12 cellular contexts compared by ENCODE assay signal in the genomic region with DNA sequence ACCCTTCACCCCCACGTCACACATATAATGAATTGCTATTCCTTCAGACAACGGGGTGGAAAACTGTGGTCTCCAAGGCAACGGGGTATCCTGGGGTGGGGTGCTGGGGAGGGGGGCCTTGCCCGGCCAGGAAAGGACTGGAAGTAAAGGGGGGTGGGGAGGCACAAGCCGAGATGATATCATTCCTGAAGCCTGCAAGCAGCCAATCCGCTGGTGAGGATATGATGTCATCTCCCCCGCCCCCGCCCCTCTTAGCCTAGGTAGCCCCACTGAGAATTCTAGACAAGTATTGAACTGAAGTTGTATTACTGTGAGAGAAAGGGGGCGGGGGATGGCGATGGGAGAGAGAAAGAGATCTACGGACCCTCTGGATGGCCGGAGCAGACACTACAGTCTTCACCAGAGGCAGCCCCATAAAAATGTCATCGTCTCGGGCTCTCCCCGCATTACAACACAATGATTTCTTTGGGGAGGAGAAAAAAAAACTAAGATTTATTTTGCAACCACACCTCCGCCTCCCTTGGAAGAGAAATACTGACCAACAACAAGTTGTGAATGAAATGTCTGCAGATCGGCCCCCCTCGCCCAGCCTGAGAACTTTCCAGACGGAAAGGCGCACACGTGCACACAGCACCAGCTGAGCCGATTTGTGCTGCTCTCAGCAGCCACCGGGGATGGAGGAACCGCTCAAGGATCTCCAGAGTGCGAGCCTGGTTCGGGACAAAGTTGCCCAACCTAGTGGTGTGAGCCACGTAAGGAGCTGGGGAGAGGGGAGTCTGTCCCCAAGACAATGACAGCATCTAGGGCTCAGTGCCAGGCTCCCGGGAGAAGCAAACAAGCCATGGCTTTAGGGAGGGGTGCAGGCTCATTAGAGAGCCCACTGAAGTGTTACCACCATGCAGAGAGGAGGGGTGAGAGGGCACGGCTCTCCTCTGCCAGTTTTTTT.
DNase-seq lines count a peak whose midpoint lies in the region; ATAC-seq and TF ChIP-seq lines count a peak whose summit lies in the region.
"Had no signal": no experiment of that assay in that cellular context is flagged by ENCODE, and none has a peak within 500 bp of the region (broad histone marks: within the 10 kb centered on the region; RNA-seq: fewer than 3 reads in every experiment).

No MANE protein-coding gene starts in this region.

- no peaks in the 10 kb centered on the region for H3K27me3 Mint-ChIP-seq in brain

- peak overlapping the region; percentile 46 to 75 (median 54) for H3K4me3 Mint-ChIP-seq in brain
- H3K4me3 Mint-ChIP-seq: stimulated activated effector memory CD8-positive, alpha-beta T cell treated with anti-CD3 and anti-CD28 coated beads, Interleukin-12 subunit alpha, Interleukin-12 subunit beta, amount 100 ng/mL, for 72 hours had no signal

- no peak for TF ChIP-seq CTCF in brain (conservative IDR thresholded peaks at IDR 0.05)

- H3K4me1 Mint-ChIP-seq in brain: peaks cover 66% of the 10 kb centered on the region
- H3K4me1 Mint-ChIP-seq: stimulated activated effector memory CD8-positive, alpha-beta T cell treated with anti-CD3 and anti-CD28 coated beads, Interleukin-12 subunit alpha, Interleukin-12 subunit beta, amount 100 ng/mL, for 72 hours had no signal

- peak overlapping the region; percentile 74 to 94 (median 88) for H3K27ac Mint-ChIP-seq in brain
- H3K27ac Mint-ChIP-seq: activated naive CD4-positive, alpha-beta T cell treated with anti-CD3 and anti-CD28 coated beads, Interleukin-2, amount 50 U/mL, for 72 hours; stimulated activated effector memory CD8-positive, alpha-beta T cell treated with anti-CD3 and anti-CD28 coated beads, Interleukin-12 subunit alpha, Interleukin-12 subunit beta, amount 100 ng/mL, for 72 hours had no signal

- no peaks in the 10 kb centered on the region for H3K36me3 Mint-ChIP-seq in brain
- H3K36me3 Mint-ChIP-seq: activated naive CD4-positive, alpha-beta T cell treated with anti-CD3 and anti-CD28 coated beads, Interleukin-2, amount 50 U/mL, for 72 hours; stimulated activated effector memory CD8-positive, alpha-beta T cell treated with anti-CD3 and anti-CD28 coated beads, Interleukin-12 subunit alpha, Interleukin-12 subunit beta, amount 100 ng/mL, for 72 hours had no signal

- ATAC-seq in sciatic nerve (peak; percentile 85), GM18511 (IDR thresholded peaks at IDR 0.05; ENCODE audit: unreplicated experiment) (no peak), GM18520 (IDR thresholded peaks at IDR 0.05; ENCODE audit: unreplicated experiment) (no peak)
- ATAC-seq: activated naive CD4-positive, alpha-beta T cell treated with anti-CD3 and anti-CD28 coated beads, Interleukin-2, amount 50 U/mL, for 72 hours; stimulated activated effector memory CD8-positive, alpha-beta T cell treated with anti-CD3 and anti-CD28 coated beads, Interleukin-12 subunit alpha, Interleukin-12 subunit beta, amount 100 ng/mL, for 72 hours had no signal

- DNase-seq in Daoy (ENCODE audit: low read depth) (peak; percentile 69), iris pigment epithelial cell (ENCODE audit: low read depth) (peak; percentile 36), sciatic nerve (ENCODE audit: low spot score) (peak; percentile 65), NCI-H2029 (lab: John Stamatoyannopoulos, UW) (no peak), SIG-M5 (lab: John Stamatoyannopoulos, UW) (no peak)
- DNase-seq: activated CD4-positive, alpha-beta T cell treated with anti-CD3 and anti-CD28 coated beads for 4 hours; NCI-H226 had no signal

- H3K9me3 Mint-ChIP-seq in brain: peaks cover 0 to 4% (median 0%) of the 10 kb centered on the region in 5 experiments

- intact Hi-C loops in sciatic nerve (cut with DNase I): no loop called here

Comparison
In these comparisons a context has a peak if more than half of its experiments do, and no peak if none do; other contexts are left out.
1. DNase-seq: peak in Daoy (single experiment), iris pigment epithelial cell (single experiment) and sciatic nerve (single experiment); none in NCI-H2029 (single experiment) and SIG-M5 (single experiment).